ENCODE assay signal across 1 cellular context in genomic region chr15:66623801-66624453, GRCh38.
TF ChIP-seq lines count a peak whose summit lies in the region.

No MANE protein-coding gene starts in this region.

TF ChIP-seq in K562, 482 proteins besides CTCF, POLR2A, EP300 and RAD21 (continued from another document and continues in another):
- TF ChIP-seq MGA (IDR thresholded peaks at IDR 0.05) (no peak; the same call in 1 of the 2 replicates), ID3 (CRISPR knock-in tag; IDR thresholded peaks at IDR 0.05) (peak; percentile 99), ID3 (tag; IDR thresholded peaks at IDR 0.05) (peak; percentile 100), ZNF217 (CRISPR knock-in tag; IDR thresholded peaks at IDR 0.05) (no peak), ZNF175 (CRISPR knock-in tag; IDR thresholded peaks at IDR 0.05; ENCODE audit: low read depth) (peak; percentile 100), ZBTB11 (CRISPR knock-in tag; IDR thresholded peaks at IDR 0.05) (peak in 1 of 3 experiments; percentile 91; a peak in 2 of 6 replicates), SMARCE1 (IDR thresholded peaks at IDR 0.05) (0 out of 2 replicates have a peak, but pooled peaks have one; percentile 14), PCBP2 (IDR thresholded peaks at IDR 0.05; ENCODE audit: low read depth, low read length, poor library complexity, severe bottlenecking) (no peak), TARDBP (IDR thresholded peaks at IDR 0.05) (no peak), ELK3 (CRISPR knock-in tag; IDR thresholded peaks at IDR 0.05) (peak; percentile 96), RERE (CRISPR knock-in tag; IDR thresholded peaks at IDR 0.05; ENCODE audit: borderline replicate concordance) (no peak), WHSC1 (IDR thresholded peaks at IDR 0.05; ENCODE audit: low read length) (no peak), ZKSCAN1 (IDR thresholded peaks at IDR 0.05; ENCODE audit: low read depth, low read length) (no peak), JUND (IDR thresholded peaks at IDR 0.05; ENCODE audit: borderline replicate concordance, low read depth, low read length) (no peak), JUND (tag; IDR thresholded peaks at IDR 0.05; ENCODE audit: borderline replicate concordance, low read depth, low read length) (peak; percentile 97), BRD4 (IDR thresholded peaks at IDR 0.05) (no peak), ZNF224 (CRISPR knock-in tag; IDR thresholded peaks at IDR 0.05) (no peak), BDP1 (IDR thresholded peaks at IDR 0.05; ENCODE audit: insufficient read depth, insufficient read length) (no peak), BRF2 (IDR thresholded peaks at IDR 0.05; ENCODE audit: borderline replicate concordance, insufficient read depth, insufficient read length) (no peak), SMAD1 (IDR thresholded peaks at IDR 0.05; ENCODE audit: low read depth, low read length, partially characterized antibody) (no peak), ZNF408 (CRISPR knock-in tag; IDR thresholded peaks at IDR 0.05; ENCODE audit: low read depth) (no peak), NELFE (IDR thresholded peaks at IDR 0.05; ENCODE audit: insufficient read depth, insufficient read length) (no peak), ZNF449 (CRISPR knock-in tag; IDR thresholded peaks at IDR 0.05) (peak; percentile 97), RBM39 (optimal IDR thresholded peaks at IDR 0.05; ENCODE audit: low read depth, low read length) (no peak), POLR3G (IDR thresholded peaks at IDR 0.05; ENCODE audit: extremely low read depth, insufficient read length, insufficient replicate concordance) (no peak), CBFB (CRISPR knock-in tag; IDR thresholded peaks at IDR 0.05) (no peak), BRCA1 (IDR thresholded peaks at IDR 0.05) (no peak), BRCA1 (CRISPR knock-in tag; IDR thresholded peaks at IDR 0.05) (no peak), GATAD2B (IDR thresholded peaks at IDR 0.05; ENCODE audit: borderline replicate concordance) (no peak), CC2D1A (IDR thresholded peaks at IDR 0.05) (no peak)
